31 cellular contexts compared by ENCODE assay signal in genomic region chr10:31689233-31689632, GRCh38.
"Had no signal": no experiment of that assay in that cellular context is flagged by ENCODE, and none has a peak within 500 bp of the region (broad histone marks: within the 10 kb centered on the region; RNA-seq: fewer than 3 reads in every experiment).

No MANE protein-coding gene starts in this region.

- H3K9me3 ChIP-seq: gastrocnemius medialis had no signal

- H3K79me2 ChIP-seq: hepatocyte had no signal

- H3K4me1 ChIP-seq: ascending aorta, breast epithelium, gastrocnemius medialis had no signal

- DNase-seq: activated CD4-positive, alpha-beta memory T cell treated with anti-CD3 and anti-CD28 coated beads, Interleukin-2, amount 10 ng/mL, durations not matched to agents 7 days and 5 days; activated CD4-positive, alpha-beta T cell treated with anti-CD3 and anti-CD28 coated beads for 36 hours; activated CD4-positive, alpha-beta T cell treated with anti-CD3 and anti-CD28 coated beads, Interleukin-2, amount 10 ng/mL, durations not matched to agents 7 days and 5 days; activated CD4-positive, alpha-beta T cell treated with anti-CD3 and anti-CD28 coated beads, Interleukin-2, amount 50 U/mL, for 4 hours; activated CD4-positive, CD25-positive, alpha-beta regulatory T cell; activated CD4-positive, CD25-positive, alpha-beta regulatory T cell treated with anti-CD3 and anti-CD28 coated beads, Interleukin-2, amount 50 U/mL, for 72 hours; activated CD8-positive, alpha-beta memory T cell treated with anti-CD3 and anti-CD28 coated beads, Interleukin-2, amount 50 U/mL, for 48 hours; activated gamma-delta T cell; activated naive CD4-positive, alpha-beta T cell; activated naive CD4-positive, alpha-beta T cell treated with anti-CD3 and anti-CD28 coated beads, Interleukin-2, amount 10 ng/mL, durations not matched to agents 7 days and 5 days; activated naive CD8-positive, alpha-beta T cell treated with anti-CD3 and anti-CD28 coated beads, Interleukin-2, amount 10 ng/mL, durations not matched to agents 7 days and 5 days; activated T-cell treated with anti-CD3 and anti-CD28 coated beads for 4 hours; activated T-cell treated with anti-CD3 and anti-CD28 coated beads, Interleukin-2, amount 50 U/mL, for 24 hours; activated T-cell treated with anti-CD3 and anti-CD28 coated beads, Interleukin-2, amount 50 U/mL, for 72 hours; central memory CD4-positive, alpha-beta T cell; cerebellar nuclear complex; dorsolateral prefrontal cortex; effector memory CD4-positive, alpha-beta T cell; endodermal cell; gastrocnemius medialis; glutamatergic neuron; heart right ventricle; T1000; WERI-Rb-1 had no signal

- H3K27me3 ChIP-seq: ascending aorta, breast epithelium, cardiac muscle cell, dorsolateral prefrontal cortex, gastrocnemius medialis, heart right ventricle, hepatocyte had no signal

- ATAC-seq: activated CD4-positive, alpha-beta T cell treated with anti-CD3 and anti-CD28 coated beads for 36 hours; activated naive CD4-positive, alpha-beta T cell treated with anti-CD3 and anti-CD28 coated beads, Interleukin-2, amount 50 U/mL, for 72 hours; activated T-cell treated with anti-CD3 and anti-CD28 coated beads, Interleukin-2, amount 50 U/mL, for 72 hours; esophagus mucosa; gastrocnemius medialis; heart right ventricle had no signal

- H3K27ac ChIP-seq: ascending aorta, breast epithelium, cardiac muscle cell, coronary artery, dorsolateral prefrontal cortex, gastrocnemius medialis, heart right ventricle, hepatocyte, WERI-Rb-1 had no signal

- H3K36me3 ChIP-seq: ascending aorta, breast epithelium, cardiac muscle cell, gastrocnemius medialis, heart right ventricle, WERI-Rb-1 had no signal

- H3K4me2 ChIP-seq: hepatocyte had no signal

- H2AFZ ChIP-seq: hepatocyte had no signal

- H3K4me3 ChIP-seq: ascending aorta, breast epithelium, cardiac muscle cell, coronary artery, dorsolateral prefrontal cortex, gastrocnemius medialis, heart right ventricle, hepatocyte had no signal
